ENCODE assay signal across 8 cellular contexts in genomic region chr1:101357444-101357986, GRCh38.
A peak's percentile ranks its signal among the peaks of the same experiment; 100 is the strongest.
DNase-seq lines count a peak whose midpoint lies in the region; ATAC-seq lines count a peak whose summit lies in the region.

No MANE protein-coding gene starts in this region.

- peaks cover 43% of the 10 kb centered on the region for H3K9me3 ChIP-seq in BLaER1

- no peak overlapping the region for H3K4me3 ChIP-seq in BLaER1

- 0 out of 2 replicates have a peak overlapping the region, but pooled peaks have one; percentile 53 for H3K27ac ChIP-seq in BLaER1

- peak overlapping the region; percentile 38 for H3K4me2 ChIP-seq in BLaER1

- H3K27me3 ChIP-seq in BLaER1 = no peaks in the 10 kb centered on the region

- intact Hi-C loops in left colon (cut with DNase I, micrococcal nuclease) = no loop called here

- ATAC-seq in GM19023 (IDR thresholded peaks at IDR 0.05; ENCODE audit: unreplicated experiment) (peak; percentile 96), HG03139 (IDR thresholded peaks at IDR 0.05; ENCODE audit: unreplicated experiment) (peak; percentile 91), left colon (peak; percentile 80)

- peaks cover 5% of the 10 kb centered on the region; the same call in 1 of the 2 replicates for H3K36me3 ChIP-seq in BLaER1

- peak; percentile 49 for DNase-seq in NCI-H2196 treated with DMSO at 0.1 percent for 48 hours (lab: John Stamatoyannopoulos, UW; ENCODE audit: unreplicated experiment)
- DNase-seq in activated CD4-positive, CD25-positive, alpha-beta regulatory T cell treated with anti-CD3 and anti-CD28 coated beads, Interleukin-2, amount 50 U/mL, for 16 hours (ENCODE audit: low read depth, low spot score) = peak; percentile 62
- peak; percentile 85 for DNase-seq in central memory CD4-positive, alpha-beta T cell
- peak in 1 of 2 donors; percentile 36 for DNase-seq in left colon
- DNase-seq in stimulated activated CD4-positive, alpha-beta T cell treated with anti-CD3 and anti-CD28 coated beads, TNF-alpha, amount 100 ng/mL, for 24 hours (ENCODE audit: low read depth in 3 of 3) = peak; percentile 36 to 70 (median 41)

- no peak overlapping the region for H3K9ac ChIP-seq in BLaER1

- H3K4me1 ChIP-seq in BLaER1 = peaks cover 18% of the 10 kb centered on the region

- no peaks in the 10 kb centered on the region for H4K20me1 ChIP-seq in BLaER1
